24 cellular contexts compared by ENCODE assay signal in genomic region chr11:116644201-116644947, GRCh38.
"Had no signal": no experiment of that assay in that cellular context is flagged by ENCODE, and none has a peak within 500 bp of the region (broad histone marks: within the 10 kb centered on the region; RNA-seq: fewer than 3 reads in every experiment).

No MANE protein-coding gene starts in this region.

- H3K36me3 Mint-ChIP-seq: activated CD4-positive, alpha-beta memory T cell treated with anti-CD3 and anti-CD28 coated beads for 36 hours; activated naive CD8-positive, alpha-beta T cell treated with anti-CD3 and anti-CD28 coated beads for 36 hours; stimulated activated memory B cell treated with anti-CD40 and anti-IgM and Interleukin-4, amounts not matched to agents 10 μg/mL and 1 μg/mL and 100 μg/mL, for 72 hours had no signal

- H3K9me3 ChIP-seq: uterus had no signal

- H3K9me3 Mint-ChIP-seq: activated CD4-positive, alpha-beta memory T cell treated with anti-CD3 and anti-CD28 coated beads for 36 hours; activated naive CD8-positive, alpha-beta T cell treated with anti-CD3 and anti-CD28 coated beads for 36 hours; activated T-helper 17 cell treated with anti-CD3 and anti-CD28 coated beads, Interleukin-2, amount 50 U/mL, for 72 hours; central memory CD8-positive, alpha-beta T cell; stimulated activated memory B cell treated with anti-CD40 and anti-IgM and Interleukin-4, amounts not matched to agents 10 μg/mL and 1 μg/mL and 100 μg/mL, for 72 hours had no signal

- H3K27ac ChIP-seq: breast epithelium, gastroesophageal sphincter, sigmoid colon, stomach, uterus had no signal

- DNase-seq: activated CD4-positive, alpha-beta memory T cell treated with anti-CD3 and anti-CD28 coated beads for 36 hours; activated CD4-positive, alpha-beta T cell treated with anti-CD3 and anti-CD28 coated beads for 48 hours; activated naive CD4-positive, alpha-beta T cell treated with Interleukin-2 at 50 U/mL for 16 hours; activated naive CD8-positive, alpha-beta T cell treated with anti-CD3 and anti-CD28 coated beads for 36 hours; activated T-cell treated with anti-CD3 and anti-CD28 coated beads, Interleukin-2, amount 50 U/mL, for 1 hour; head of caudate nucleus; mesenchymal stem cell; occipital lobe; retina; sigmoid colon; stimulated activated CD4-positive, alpha-beta T cell treated with anti-CD3 and anti-CD28 coated beads, Interleukin-15, amount 100 ng/mL, for 24 hours; stomach; T-helper 17 cell; trophoblast cell; uterus had no signal

- H3K4me3 Mint-ChIP-seq: activated CD4-positive, alpha-beta memory T cell treated with anti-CD3 and anti-CD28 coated beads for 36 hours; activated naive CD8-positive, alpha-beta T cell treated with anti-CD3 and anti-CD28 coated beads for 36 hours; activated T-helper 17 cell treated with anti-CD3 and anti-CD28 coated beads, Interleukin-2, amount 50 U/mL, for 72 hours; central memory CD8-positive, alpha-beta T cell; endodermal cell; nephron; stimulated activated memory B cell treated with anti-CD40 and anti-IgM and Interleukin-4, amounts not matched to agents 10 μg/mL and 1 μg/mL and 100 μg/mL, for 72 hours; T-helper 17 cell had no signal

- H3K4me2 ChIP-seq: smooth muscle cell had no signal

- H3K4me1 ChIP-seq: breast epithelium, gastroesophageal sphincter, sigmoid colon, stomach, uterus had no signal

- H3K27ac Mint-ChIP-seq: activated CD4-positive, alpha-beta memory T cell treated with anti-CD3 and anti-CD28 coated beads for 36 hours; activated naive CD8-positive, alpha-beta T cell treated with anti-CD3 and anti-CD28 coated beads for 36 hours; activated T-helper 17 cell treated with anti-CD3 and anti-CD28 coated beads, Interleukin-2, amount 50 U/mL, for 72 hours; endodermal cell; nephron; progenitor cell of endocrine pancreas; stimulated activated memory B cell treated with anti-CD40 and anti-IgM and Interleukin-4, amounts not matched to agents 10 μg/mL and 1 μg/mL and 100 μg/mL, for 72 hours; T-helper 17 cell had no signal

- H3K27me3 ChIP-seq: sigmoid colon, uterus had no signal

- H3K4me1 Mint-ChIP-seq: activated naive CD8-positive, alpha-beta T cell treated with anti-CD3 and anti-CD28 coated beads for 36 hours; activated T-helper 17 cell treated with anti-CD3 and anti-CD28 coated beads, Interleukin-2, amount 50 U/mL, for 72 hours; central memory CD8-positive, alpha-beta T cell; endodermal cell; nephron; stimulated activated memory B cell treated with anti-CD40 and anti-IgM and Interleukin-4, amounts not matched to agents 10 μg/mL and 1 μg/mL and 100 μg/mL, for 72 hours; T-helper 17 cell had no signal

- H3K27me3 Mint-ChIP-seq: activated CD4-positive, alpha-beta memory T cell treated with anti-CD3 and anti-CD28 coated beads for 36 hours had no signal

- ATAC-seq: activated T-helper 17 cell treated with anti-CD3 and anti-CD28 coated beads, Interleukin-2, amount 50 U/mL, for 72 hours; gastroesophageal sphincter; stimulated activated memory B cell treated with anti-CD40 and anti-IgM and Interleukin-4, amounts not matched to agents 10 μg/mL and 1 μg/mL and 100 μg/mL, for 72 hours; T-helper 17 cell had no signal
